ENCODE assay signal across 1 cellular context in the genomic region with DNA sequence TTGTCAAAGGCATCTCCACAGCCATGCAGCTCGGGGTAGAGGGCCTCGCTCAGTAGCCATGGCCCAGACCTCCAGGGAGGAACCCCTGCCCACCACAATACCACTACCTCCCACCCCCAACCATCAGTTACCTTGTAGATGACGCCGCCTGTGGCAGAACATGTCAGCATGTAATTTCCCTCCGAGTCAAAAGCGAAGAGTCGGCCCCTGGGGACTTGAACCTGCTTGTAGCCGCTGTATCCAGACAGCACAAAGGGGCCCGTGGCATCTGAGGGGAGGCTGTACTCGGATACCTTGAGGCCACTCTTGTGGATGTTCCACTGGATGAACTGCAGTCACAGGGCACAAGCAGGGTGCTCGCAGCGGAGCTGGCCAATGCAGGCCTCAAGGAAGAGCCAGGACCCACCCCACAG.
TF ChIP-seq lines count a peak whose summit lies in the region.

No MANE protein-coding gene starts in this region.

TF ChIP-seq in GM12878, 131 proteins besides CTCF, POLR2A, EP300 and RAD21 (continued from another document):
- peak; percentile 90 for TF ChIP-seq IKZF1 (conservative IDR thresholded peaks at IDR 0.05)
- TF ChIP-seq NR2C2 (IDR thresholded peaks at IDR 0.05; ENCODE audit: borderline replicate concordance, control insufficient read depth, insufficient read length, low read depth) = no peak
- TF ChIP-seq NFIC (IDR thresholded peaks at IDR 0.05; ENCODE audit: low read depth, low read length) = peak; percentile 88
- no peak for TF ChIP-seq ZNF384 (IDR thresholded peaks at IDR 0.05; ENCODE audit: borderline replicate concordance, low read depth, low read length)
- no peak for TF ChIP-seq MTA3 (IDR thresholded peaks at IDR 0.05; ENCODE audit: borderline replicate concordance, low read length)
- TF ChIP-seq BRCA1 (IDR thresholded peaks at IDR 0.05; ENCODE audit: low read depth, low read length) = no peak
- no peak for TF ChIP-seq RB1 (IDR thresholded peaks at IDR 0.05; ENCODE audit: borderline replicate concordance)
- TF ChIP-seq TBL1XR1 (IDR thresholded peaks at IDR 0.05; ENCODE audit: low read depth, low read length) = peak; percentile 85; the same call in 1 of the 2 replicates
- TF ChIP-seq BCL3 (IDR thresholded peaks at IDR 0.05; ENCODE audit: borderline replicate concordance, insufficient read depth, low read depth, low read length, poor library complexity, severe bottlenecking) = peak; percentile 95
- 0 out of 2 replicates have a peak, but pooled peaks have one; percentile 49 for TF ChIP-seq HDGF (IDR thresholded peaks at IDR 0.05)
- peak; percentile 88 for TF ChIP-seq CBFB (IDR thresholded peaks at IDR 0.05; ENCODE audit: low read depth)
- TF ChIP-seq, protein P1, sequence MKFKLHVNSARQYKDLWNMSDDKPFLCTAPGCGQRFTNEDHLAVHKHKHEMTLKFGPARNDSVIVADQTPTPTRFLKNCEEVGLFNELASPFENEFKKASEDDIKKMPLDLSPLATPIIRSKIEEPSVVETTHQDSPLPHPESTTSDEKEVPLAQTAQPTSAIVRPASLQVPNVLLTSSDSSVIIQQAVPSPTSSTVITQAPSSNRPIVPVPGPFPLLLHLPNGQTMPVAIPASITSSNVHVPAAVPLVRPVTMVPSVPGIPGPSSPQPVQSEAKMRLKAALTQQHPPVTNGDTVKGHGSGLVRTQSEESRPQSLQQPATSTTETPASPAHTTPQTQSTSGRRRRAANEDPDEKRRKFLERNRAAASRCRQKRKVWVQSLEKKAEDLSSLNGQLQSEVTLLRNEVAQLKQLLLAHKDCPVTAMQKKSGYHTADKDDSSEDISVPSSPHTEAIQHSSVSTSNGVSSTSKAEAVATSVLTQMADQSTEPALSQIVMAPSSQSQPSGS (IDR thresholded peaks at IDR 0.05; ENCODE audit: low read length) = peak; percentile 81; the same call in 1 of the 2 replicates
- peak; percentile 97 for TF ChIP-seq NBN (IDR thresholded peaks at IDR 0.05)
- TF ChIP-seq, protein P2, sequence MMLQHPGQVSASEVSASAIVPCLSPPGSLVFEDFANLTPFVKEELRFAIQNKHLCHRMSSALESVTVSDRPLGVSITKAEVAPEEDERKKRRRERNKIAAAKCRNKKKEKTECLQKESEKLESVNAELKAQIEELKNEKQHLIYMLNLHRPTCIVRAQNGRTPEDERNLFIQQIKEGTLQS (IDR thresholded peaks at IDR 0.05; ENCODE audit: borderline replicate concordance, extremely low read depth, low read depth, low read length) = no peak
- TF ChIP-seq SIN3A (IDR thresholded peaks at IDR 0.05; ENCODE audit: low read depth, low read length) = no peak
- peak; percentile 95 for TF ChIP-seq MTA2 (IDR thresholded peaks at IDR 0.05; ENCODE audit: low read depth)
- peak; percentile 67; the same call in 1 of the 2 replicates for TF ChIP-seq BMI1 (IDR thresholded peaks at IDR 0.05; ENCODE audit: borderline replicate concordance)
- TF ChIP-seq, protein P3, sequence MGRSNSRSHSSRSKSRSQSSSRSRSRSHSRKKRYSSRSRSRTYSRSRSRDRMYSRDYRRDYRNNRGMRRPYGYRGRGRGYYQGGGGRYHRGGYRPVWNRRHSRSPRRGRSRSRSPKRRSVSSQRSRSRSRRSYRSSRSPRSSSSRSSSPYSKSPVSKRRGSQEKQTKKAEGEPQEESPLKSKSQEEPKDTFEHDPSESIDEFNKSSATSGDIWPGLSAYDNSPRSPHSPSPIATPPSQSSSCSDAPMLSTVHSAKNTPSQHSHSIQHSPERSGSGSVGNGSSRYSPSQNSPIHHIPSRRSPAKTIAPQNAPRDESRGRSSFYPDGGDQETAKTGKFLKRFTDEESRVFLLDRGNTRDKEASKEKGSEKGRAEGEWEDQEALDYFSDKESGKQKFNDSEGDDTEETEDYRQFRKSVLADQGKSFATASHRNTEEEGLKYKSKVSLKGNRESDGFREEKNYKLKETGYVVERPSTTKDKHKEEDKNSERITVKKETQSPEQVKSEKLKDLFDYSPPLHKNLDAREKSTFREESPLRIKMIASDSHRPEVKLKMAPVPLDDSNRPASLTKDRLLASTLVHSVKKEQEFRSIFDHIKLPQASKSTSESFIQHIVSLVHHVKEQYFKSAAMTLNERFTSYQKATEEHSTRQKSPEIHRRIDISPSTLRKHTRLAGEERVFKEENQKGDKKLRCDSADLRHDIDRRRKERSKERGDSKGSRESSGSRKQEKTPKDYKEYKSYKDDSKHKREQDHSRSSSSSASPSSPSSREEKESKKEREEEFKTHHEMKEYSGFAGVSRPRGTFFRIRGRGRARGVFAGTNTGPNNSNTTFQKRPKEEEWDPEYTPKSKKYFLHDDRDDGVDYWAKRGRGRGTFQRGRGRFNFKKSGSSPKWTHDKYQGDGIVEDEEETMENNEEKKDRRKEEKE (IDR thresholded peaks at IDR 0.05) = no peak
- TF ChIP-seq TCF12 (IDR thresholded peaks at IDR 0.05; ENCODE audit: low read depth, low read length) = peak; percentile 88
- no peak for TF ChIP-seq KAT2A (conservative IDR thresholded peaks at IDR 0.05; ENCODE audit: control insufficient read depth, low read depth, low read length)
- TF ChIP-seq NR2F1 (conservative IDR thresholded peaks at IDR 0.05) = peak; percentile 95
- TF ChIP-seq RELA (IDR thresholded peaks at IDR 0.05; ENCODE audit: borderline replicate concordance, partially characterized antibody) = peak; percentile 100
- no peak for TF ChIP-seq MYC (IDR thresholded peaks at IDR 0.05; ENCODE audit: insufficient read depth, insufficient read length, insufficient replicate concordance, low read length, severe bottlenecking)
- no peak for TF ChIP-seq ZZZ3 (IDR thresholded peaks at IDR 0.05; ENCODE audit: control insufficient read depth, insufficient read length, low read depth)
- TF ChIP-seq BACH1 (IDR thresholded peaks at IDR 0.05; ENCODE audit: borderline replicate concordance) = peak; percentile 94; the same call in 1 of the 2 replicates
